Comparison of ENCODE assay signal across 8 cellular contexts in the genomic region with DNA sequence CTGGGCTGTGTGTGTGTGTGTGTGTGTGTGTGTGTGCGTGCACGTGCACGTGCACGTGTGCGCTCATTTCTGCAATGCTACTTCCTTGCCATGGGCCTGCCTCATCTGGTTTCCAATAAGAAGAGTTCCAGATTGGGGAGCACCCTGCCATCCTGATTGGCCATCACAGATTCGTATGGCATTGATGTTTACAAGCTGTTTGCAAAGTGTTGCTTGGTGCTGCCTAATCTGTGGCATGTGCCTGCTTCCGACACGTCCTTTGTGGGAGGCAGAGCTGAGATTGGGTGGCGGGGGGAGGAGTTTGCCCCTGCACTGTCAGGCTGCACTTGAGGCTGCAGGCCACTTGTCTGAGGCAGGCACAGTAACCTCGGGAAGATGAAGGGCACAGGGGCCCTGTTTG. TPM values are rescaled to one million over a fixed set of nuclear protein-coding genes. Genes with fewer than 3 reads are reported as not detected.
DNase-seq lines count a peak whose midpoint lies in the region; TF ChIP-seq lines count a peak whose summit lies in the region.
"Had no signal": no experiment of that assay in that cellular context is flagged by ENCODE, and none has a peak within 500 bp of the region (broad histone marks: within the 10 kb centered on the region; RNA-seq: fewer than 3 reads in every experiment).

No MANE protein-coding gene starts in this region.

- TF ChIP-seq CTCF in HFFc6 (IDR thresholded peaks at IDR 0.05) (no peak), chondrocyte (IDR thresholded peaks at IDR 0.05) (no peak), tibial artery (IDR thresholded peaks at IDR 0.05) (no peak)

- no peaks in the 10 kb centered on the region for H3K36me3 ChIP-seq in tibial artery

- H3K27me3 Mint-ChIP-seq in HFFc6 (ENCODE audit: insufficient read depth) (peaks cover 3% of the 10 kb centered on the region), chondrocyte (ENCODE audit: low read depth) (no peaks in the 10 kb centered on the region)

- H3K27ac ChIP-seq in tibial artery, result peak overlapping the region; percentile 73 to 74

- H3K27ac Mint-ChIP-seq in HFFc6 (peak overlapping the region; percentile 95), chondrocyte (ENCODE audit: unreplicated experiment) (peak overlapping the region; percentile 75)

- peak; percentile 86 for DNase-seq in HFFc6
- no peak for DNase-seq in chondrocyte (ENCODE audit: low spot score)
- DNase-seq in kidney tubule cell (ENCODE audit: low spot score), result peak; percentile 47
- DNase-seq in tibial artery, result peak in 1 of 2 donors; percentile 68
- no peak for DNase-seq in NCI-H1436 (lab: John Stamatoyannopoulos, UW)
- DNase-seq in NCI-H1694 treated with DMSO at 0.1 percent for 48 hours (lab: John Stamatoyannopoulos, UW), result no peak
- DNase-seq in HUDEP-2 (lab: John Stamatoyannopoulos, UW; ENCODE audit: unreplicated experiment in 76 of 76), result no peak
- DNase-seq: NCI-H526 treated with DMSO at 0.1 percent for 48 hours had no signal

- intact Hi-C loops in tibial artery (cut with DNase I; ENCODE audit: low total_unique reads), result no loop called here

- peak overlapping the region; percentile 78 for H3K4me3 Mint-ChIP-seq in HFFc6
- no peak overlapping the region for H3K4me3 Mint-ChIP-seq in chondrocyte (ENCODE audit: unreplicated experiment)

- H3K36me3 Mint-ChIP-seq in HFFc6 (ENCODE audit: low read depth) (peaks cover 37% of the 10 kb centered on the region), chondrocyte (ENCODE audit: low read depth) (peaks cover 8% of the 10 kb centered on the region)

- H3K4me3 ChIP-seq in tibial artery, result no peak overlapping the region

- H3K27me3 ChIP-seq in tibial artery, result no peaks in the 10 kb centered on the region

- H3K9me3 ChIP-seq in tibial artery, result no peaks in the 10 kb centered on the region

- H3K4me1 ChIP-seq in tibial artery, result peaks cover 0 to 69% (median 18%) of the 10 kb centered on the region in 4 donors

- peaks cover 9% of the 10 kb centered on the region for H3K9me3 Mint-ChIP-seq in HFFc6
- peaks cover 5% of the 10 kb centered on the region for H3K9me3 Mint-ChIP-seq in chondrocyte (ENCODE audit: low read depth)

- H3K4me1 Mint-ChIP-seq in HFFc6 (ENCODE audit: low read depth), result peaks cover 93% of the 10 kb centered on the region
- peaks cover 54% of the 10 kb centered on the region for H3K4me1 Mint-ChIP-seq in chondrocyte (ENCODE audit: low read depth)

RNA-seq across cellular contexts. Expression of gene SAMD4A, which starts 39.2 kb away (rescaled TPM):
- 10 to 100 TPM; 33.8 to 53.7 (median 41.0) TPM for total RNA-seq in HFFc6 (2021; fragmentation: NEBNext Ultra II Directional; extraction: Animal tissue kit (Norgen Biotek cat#: 25700))
- total RNA-seq in chondrocyte, result 53.3 to 59.3 TPM (median 57.0 TPM) in 3 replicates

Comparison
In these comparisons a context has a peak if more than half of its experiments do, and no peak if none do; other contexts are left out.
1. DNase-seq: peak in HFFc6 (single experiment) and kidney tubule cell (single experiment); none in chondrocyte (single experiment), NCI-H1436 (single experiment), NCI-H1694 treated with DMSO at 0.1 percent for 48 hours (single experiment) and HUDEP-2 (0 of 76).